ENCODE assay signal across 15 cellular contexts in the genomic region with DNA sequence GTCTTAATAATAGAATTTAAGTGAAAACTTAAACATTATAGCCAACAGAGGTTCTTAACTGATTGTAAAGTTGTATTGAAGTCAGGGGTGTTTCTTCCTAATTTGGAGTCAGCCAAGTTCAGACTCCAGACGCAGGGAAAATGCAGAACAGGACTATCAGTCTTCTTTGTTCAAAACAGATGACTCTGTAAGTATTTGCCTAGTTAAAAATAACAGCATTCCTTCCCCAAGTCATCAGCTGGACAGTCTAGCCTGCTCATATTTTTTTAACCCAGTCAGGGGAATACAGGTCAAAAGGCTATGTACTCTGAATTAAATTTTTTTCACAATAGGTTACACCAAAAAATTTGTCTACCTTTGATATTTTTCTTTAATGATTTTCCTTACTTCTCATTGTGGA.
DNase-seq lines count a peak whose midpoint lies in the region; ATAC-seq, FAIRE-seq and TF ChIP-seq lines count a peak whose summit lies in the region.
"Had no signal": no experiment of that assay in that cellular context is flagged by ENCODE, and none has a peak within 500 bp of the region (broad histone marks: within the 10 kb centered on the region; RNA-seq: fewer than 3 reads in every experiment).

No MANE protein-coding gene starts in this region.

- H2AFZ ChIP-seq in IMR-90 (replicated peaks; ENCODE audit: low read length, poor library complexity) (no peak overlapping the region), endothelial cell of umbilical vein (ENCODE audit: low read depth, low read length) (no peak overlapping the region), smooth muscle cell (ENCODE audit: low read depth) (peak overlapping the region; percentile 64)

- no peak overlapping the region for H3K14ac ChIP-seq in IMR-90 (replicated peaks; ENCODE audit: low read depth, low read length)

- H3K27me3 Mint-ChIP-seq in activated T-helper 2 cell treated with anti-CD3 and anti-CD28 coated beads, Interferon-gamma antibody, Interleukin-2, Interleukin-4, amounts not matched to agents 10 μg/mL and 5 μg/mL and 100 μg/mL, durations not matched to agents 14 hours and 24 hours and 36 hours (ENCODE audit: low read depth), result peaks cover 26% of the 10 kb centered on the region

- peaks cover 12% of the 10 kb centered on the region for H3F3A ChIP-seq in smooth muscle cell (ENCODE audit: low read depth)

- H3K9me1 ChIP-seq in IMR-90 (ENCODE audit: insufficient read depth, low read length) (peaks cover 4% of the 10 kb centered on the region), endothelial cell of umbilical vein (replicated peaks; ENCODE audit: control insufficient read depth, extremely low read depth, insufficient read depth, low read length) (peaks cover 2% of the 10 kb centered on the region)

- POLR2A ChIA-PET in IMR-90 (lab: Charles Lee; ENCODE audit: unreplicated experiment) (no interaction called here), endothelial cell of umbilical vein (lab: Charles Lee) (no interaction called here)

- peaks cover 4% of the 10 kb centered on the region for H3K4me1 Mint-ChIP-seq in activated T-helper 2 cell treated with anti-CD3 and anti-CD28 coated beads, Interferon-gamma antibody, Interleukin-2, Interleukin-4, amounts not matched to agents 10 μg/mL and 5 μg/mL and 100 μg/mL, durations not matched to agents 14 hours and 24 hours and 36 hours (ENCODE audit: low read depth)
- H3K4me1 Mint-ChIP-seq: activated CD8-positive, alpha-beta memory T cell treated with anti-CD3 and anti-CD28 coated beads, Interleukin-2, amount 10 ng/mL, durations not matched to agents 7 days and 5 days; CD8-positive, alpha-beta memory T cell had no signal

- peak overlapping the region; percentile 67; the same call in 1 of the 2 replicates for H2BK120ac ChIP-seq in IMR-90 (ENCODE audit: low read depth, low read length)

- dilution Hi-C loops in IMR-90 (cut with HindIII; ENCODE audit: low sequenced_read_pairs, unreplicated experiment) (no loop called here), endothelial cell of umbilical vein (cut with MboI; ENCODE audit: extremely low pct_ligation_motif_present, low sequenced_read_pairs) (no loop called here)

- no peak overlapping the region for H4K5ac ChIP-seq in IMR-90 (ENCODE audit: low read depth, low read length)

- H4K20me1 ChIP-seq in IMR-90 (ENCODE audit: insufficient read depth, low read length) (no peaks in the 10 kb centered on the region), endothelial cell of umbilical vein (replicated peaks; ENCODE audit: control insufficient read depth, extremely low read depth, insufficient read depth, low read length) (no peaks in the 10 kb centered on the region), smooth muscle cell (ENCODE audit: low read depth) (no peaks in the 10 kb centered on the region)

- H3K4me3 ChIP-seq in IMR-90 (ENCODE audit: insufficient read depth, low read depth, low read length) (no peak overlapping the region), endothelial cell of umbilical vein (replicated peaks in 1 of 3; ENCODE audit: insufficient read depth in 1 of 3, low read depth in 1 of 3, low read length in 3 of 3) (no peak overlapping the region), smooth muscle cell (no peak overlapping the region)
- H3K4me3 ChIP-seq: testis had no signal

- H2BK20ac ChIP-seq in IMR-90 (ENCODE audit: low read depth, low read length), result 0 out of 2 replicates have a peak overlapping the region, but pooled peaks have one; percentile 24

- intact Hi-C loops in IMR-90 (cut with micrococcal nuclease), result loop anchor here (5.0 kb wide), 1 partner anchor 278 kb away; no protein-coding TSS in a partner anchor
- intact Hi-C loops in endothelial cell of umbilical vein (cut with micrococcal nuclease), result loop anchor here (2.0 kb wide), 1 partner anchor 24 kb away; no protein-coding TSS in a partner anchor
- intact Hi-C loops in activated T-helper 2 cell treated with anti-CD3 and anti-CD28 coated beads, Interferon-gamma antibody, Interleukin-2, Interleukin-4, amounts not matched to agents 10 μg/mL and 5 μg/mL and 100 μg/mL, durations not matched to agents 14 hours and 24 hours and 36 hours (cut with micrococcal nuclease), result no loop called here

- TF ChIP-seq CTCF in IMR-90 (conservative IDR thresholded peaks at IDR 0.05; ENCODE audit: low read depth, low read length) (no peak), endothelial cell of umbilical vein (IDR thresholded peaks at IDR 0.05; ENCODE audit: extremely low read depth in 1 of 2, insufficient read depth in 1 of 2, low read depth in 1 of 2, low read length in 2 of 2) (no peak), smooth muscle cell (IDR thresholded peaks at IDR 0.05; ENCODE audit: borderline replicate concordance, insufficient read depth, poor library complexity, severe bottlenecking) (no peak)

- H3K36me3 ChIP-seq in IMR-90 (ENCODE audit: control insufficient read depth, insufficient read depth, low read length), result no peaks in the 10 kb centered on the region
- H3K36me3 ChIP-seq in endothelial cell of umbilical vein (ENCODE audit: control insufficient read depth in 2 of 2, extremely low read depth in 1 of 2, insufficient read depth in 2 of 2, low read length in 2 of 2), result no peaks in the 10 kb centered on the region
- H3K36me3 ChIP-seq in smooth muscle cell (ENCODE audit: low read depth), result no peaks in the 10 kb centered on the region

- H3K27me3 ChIP-seq in IMR-90 (ENCODE audit: control insufficient read depth, insufficient read depth, low read length) (no peaks in the 10 kb centered on the region), endothelial cell of umbilical vein (ENCODE audit: control insufficient read depth in 2 of 2, insufficient read depth in 2 of 2, low read length in 2 of 2) (no peaks in the 10 kb centered on the region), smooth muscle cell (ENCODE audit: low read depth) (no peaks in the 10 kb centered on the region)
- H3K27me3 ChIP-seq: testis had no signal

- no peak overlapping the region; the same call in 1 of the 2 replicates for H3K4ac ChIP-seq in IMR-90 (ENCODE audit: low read depth, low read length)

- H3K4me2 ChIP-seq in IMR-90 (ENCODE audit: low read depth, low read length) (0 out of 2 replicates have a peak overlapping the region, but pooled peaks have one; percentile 50), endothelial cell of umbilical vein (ENCODE audit: insufficient read depth, low read length) (no peak overlapping the region), smooth muscle cell (peak overlapping the region; percentile 67)

- H3K79me1 ChIP-seq in IMR-90 (ENCODE audit: low read depth in 1 of 2, low read length in 2 of 2), result no peaks in the 10 kb centered on the region

- H2AK9ac ChIP-seq in IMR-90 (replicated peaks; ENCODE audit: low read depth, low read length, poor library complexity), result no peak overlapping the region

- BruUV-seq in IMR-90 (replicated peaks; lab: Mats Ljungman, UMichigan), result no TSS peak
- no TSS peak for BruUV-seq in endothelial cell of umbilical vein (replicated peaks; lab: Mats Ljungman, UMichigan)

- TF ChIP-seq RAD21 in IMR-90 (IDR thresholded peaks at IDR 0.05; ENCODE audit: low read length), result no peak

- peak; percentile 78 for ATAC-seq in IMR-90 (ENCODE audit: low read depth)
- no peak for ATAC-seq in HG03025 (IDR thresholded peaks at IDR 0.05; ENCODE audit: low FRiP score, unreplicated experiment)
- ATAC-seq in GM18505 (IDR thresholded peaks at IDR 0.05; ENCODE audit: unreplicated experiment), result no peak
- ATAC-seq: activated CD8-positive, alpha-beta memory T cell treated with anti-CD3 and anti-CD28 coated beads, Interleukin-2, amount 10 ng/mL, durations not matched to agents 7 days and 5 days had no signal

- no peak for FAIRE-seq in endothelial cell of umbilical vein (lab: Jason Lieb, UNC)

- TF ChIP-seq POLR2A in IMR-90 (IDR thresholded peaks at IDR 0.05; ENCODE audit: low read depth, low read length) (no peak), endothelial cell of umbilical vein (IDR thresholded peaks at IDR 0.05; ENCODE audit: low read depth, low read length) (no peak), GM18505 (IDR thresholded peaks at IDR 0.05; ENCODE audit: borderline replicate concordance, extremely low read depth, insufficient read depth, insufficient read length) (no peak)

- H3K56ac ChIP-seq in IMR-90 (ENCODE audit: extremely low read depth, insufficient read depth, low read length), result no peak overlapping the region

- H2BK5ac ChIP-seq in IMR-90 (ENCODE audit: low read depth, low read length, poor library complexity, severe bottlenecking), result peak overlapping the region; percentile 48

- DNase-seq in IMR-90, result peak; percentile 58
- DNase-seq in endothelial cell of umbilical vein (ENCODE audit: low read depth, low spot score), result peak; percentile 80
- peak; percentile 80 for DNase-seq in kidney glomerular epithelial cell (lab: John Stamatoyannopoulos, UW)
- no peak for DNase-seq in smooth muscle cell (lab: John Stamatoyannopoulos, UW; ENCODE audit: unreplicated experiment)
- DNase-seq in activated T-helper 2 cell treated with anti-CD3 and anti-CD28 coated beads, Interferon-gamma antibody, Interleukin-2, Interleukin-4, amounts not matched to agents 10 μg/mL and 5 μg/mL and 100 μg/mL, durations not matched to agents 14 hours and 24 hours and 36 hours (ENCODE audit: low spot score), result no peak
- no peak for DNase-seq in LoVo (ENCODE audit: low spot score)
- DNase-seq: activated CD8-positive, alpha-beta memory T cell treated with anti-CD3 and anti-CD28 coated beads, Interleukin-2, amount 10 ng/mL, durations not matched to agents 7 days and 5 days; activated naive CD8-positive, alpha-beta T cell treated with anti-CD3 and anti-CD28 coated beads, Interleukin-2, amount 10 ng/mL, durations not matched to agents 7 days and 5 days; CD8-positive, alpha-beta memory T cell; NCI-H1694; NCI-H82; testis had no signal

- H3K9me3 Mint-ChIP-seq in activated T-helper 2 cell treated with anti-CD3 and anti-CD28 coated beads, Interferon-gamma antibody, Interleukin-2, Interleukin-4, amounts not matched to agents 10 μg/mL and 5 μg/mL and 100 μg/mL, durations not matched to agents 14 hours and 24 hours and 36 hours, result no peaks in the 10 kb centered on the region
- H3K9me3 Mint-ChIP-seq: activated naive CD8-positive, alpha-beta T cell treated with anti-CD3 and anti-CD28 coated beads, Interleukin-2, amount 10 ng/mL, durations not matched to agents 7 days and 5 days; CD8-positive, alpha-beta memory T cell; IgD-negative memory B cell had no signal

- no peak overlapping the region for H3K18ac ChIP-seq in IMR-90 (ENCODE audit: low read depth, low read length)

- 0 out of 2 replicates have a peak overlapping the region, but pooled peaks have one; percentile 22 for H3K27ac ChIP-seq in IMR-90 (ENCODE audit: insufficient read depth, low read length)
- H3K27ac ChIP-seq in endothelial cell of umbilical vein (ENCODE audit: insufficient read depth, low read depth, low read length), result no peak overlapping the region
- peak overlapping the region; percentile 92 for H3K27ac ChIP-seq in smooth muscle cell (ENCODE audit: low read depth)
- H3K27ac ChIP-seq: testis had no signal

- no peak overlapping the region for H3K27ac Mint-ChIP-seq in activated T-helper 2 cell treated with anti-CD3 and anti-CD28 coated beads, Interferon-gamma antibody, Interleukin-2, Interleukin-4, amounts not matched to agents 10 μg/mL and 5 μg/mL and 100 μg/mL, durations not matched to agents 14 hours and 24 hours and 36 hours
- H3K27ac Mint-ChIP-seq: activated CD8-positive, alpha-beta memory T cell treated with anti-CD3 and anti-CD28 coated beads, Interleukin-2, amount 10 ng/mL, durations not matched to agents 7 days and 5 days; activated naive CD8-positive, alpha-beta T cell treated with anti-CD3 and anti-CD28 coated beads, Interleukin-2, amount 10 ng/mL, durations not matched to agents 7 days and 5 days; CD8-positive, alpha-beta memory T cell; IgD-negative memory B cell had no signal

- no peak overlapping the region for H3K4me3 Mint-ChIP-seq in activated T-helper 2 cell treated with anti-CD3 and anti-CD28 coated beads, Interferon-gamma antibody, Interleukin-2, Interleukin-4, amounts not matched to agents 10 μg/mL and 5 μg/mL and 100 μg/mL, durations not matched to agents 14 hours and 24 hours and 36 hours (ENCODE audit: low read depth)
- H3K4me3 Mint-ChIP-seq: activated CD8-positive, alpha-beta memory T cell treated with anti-CD3 and anti-CD28 coated beads, Interleukin-2, amount 10 ng/mL, durations not matched to agents 7 days and 5 days; activated naive CD8-positive, alpha-beta T cell treated with anti-CD3 and anti-CD28 coated beads, Interleukin-2, amount 10 ng/mL, durations not matched to agents 7 days and 5 days; CD8-positive, alpha-beta memory T cell; IgD-negative memory B cell had no signal

- H3K9me3 ChIP-seq in IMR-90 (ENCODE audit: control insufficient read depth, insufficient read depth, low read length), result no peaks in the 10 kb centered on the region
- H3K9me3 ChIP-seq in endothelial cell of umbilical vein (replicated peaks; ENCODE audit: control insufficient read depth, insufficient read depth, low read length), result no peaks in the 10 kb centered on the region
- H3K9me3 ChIP-seq in smooth muscle cell (replicated peaks; ENCODE audit: low read depth), result no peaks in the 10 kb centered on the region
- H3K9me3 ChIP-seq: testis had no signal

- no peak overlapping the region for H4K91ac ChIP-seq in IMR-90 (ENCODE audit: insufficient read depth, low read depth, low read length)

- no peaks in the 10 kb centered on the region for H3K79me2 ChIP-seq in endothelial cell of umbilical vein (ENCODE audit: control insufficient read depth, insufficient read depth, low read length)
- H3K79me2 ChIP-seq in smooth muscle cell (ENCODE audit: low read depth), result no peaks in the 10 kb centered on the region

- no peaks in the 10 kb centered on the region for H3K36me3 Mint-ChIP-seq in activated T-helper 2 cell treated with anti-CD3 and anti-CD28 coated beads, Interferon-gamma antibody, Interleukin-2, Interleukin-4, amounts not matched to agents 10 μg/mL and 5 μg/mL and 100 μg/mL, durations not matched to agents 14 hours and 24 hours and 36 hours (ENCODE audit: low read depth)
- H3K36me3 Mint-ChIP-seq: activated CD8-positive, alpha-beta memory T cell treated with anti-CD3 and anti-CD28 coated beads, Interleukin-2, amount 10 ng/mL, durations not matched to agents 7 days and 5 days; activated naive CD8-positive, alpha-beta T cell treated with anti-CD3 and anti-CD28 coated beads, Interleukin-2, amount 10 ng/mL, durations not matched to agents 7 days and 5 days; CD8-positive, alpha-beta memory T cell; IgD-negative memory B cell had no signal

- CTCF ChIA-PET in IMR-90 (lab: Yijun Ruan, JAX) (interaction anchor here (4.1 kb wide), 1 partner anchor 238 kb away, joined by 26 read pairs; no protein-coding TSS in a partner anchor), endothelial cell of umbilical vein (lab: Charles Lee) (interaction anchor here (0.8 to 11.2 kb wide), 5 partner anchors 204 to 862 kb away, joined by 3 to 299 read pairs (median 6); no protein-coding TSS in a partner anchor)

- no peak overlapping the region for H3K9ac ChIP-seq in IMR-90 (ENCODE audit: low read depth, low read length)
- H3K9ac ChIP-seq in endothelial cell of umbilical vein (replicated peaks; ENCODE audit: extremely low read depth, insufficient read depth, low read length), result no peak overlapping the region
- peak overlapping the region; percentile 49 for H3K9ac ChIP-seq in smooth muscle cell (ENCODE audit: low read depth)

- peaks cover 20% of the 10 kb centered on the region for H3K4me1 ChIP-seq in IMR-90 (ENCODE audit: control insufficient read depth, insufficient read depth, low read length)
- no peaks in the 10 kb centered on the region for H3K4me1 ChIP-seq in endothelial cell of umbilical vein (ENCODE audit: control insufficient read depth, extremely low read depth, insufficient read depth, low read length)
- H3K4me1 ChIP-seq in smooth muscle cell (ENCODE audit: low read depth), result peaks cover 32% of the 10 kb centered on the region
- H3K4me1 ChIP-seq: testis had no signal

- no CpG with 5 or more reads among the region's 1 CpG for WGBS in IMR-90 (ENCODE audit: extremely low coverage in 2 of 2, insufficient read length in 1 of 2), 2 experiments
- WGBS in smooth muscle cell (ENCODE audit: low lambda C conversion rate), result 0% methylated on average over 1 of the region's 1 CpG

- H2AK5ac ChIP-seq in IMR-90 (ENCODE audit: low read depth, low read length), result no peak overlapping the region

- in situ Hi-C loops in IMR-90 (cut with MboI; ENCODE audit: low sequenced_read_pairs), result loop anchor here (10.0 kb wide), 1 partner anchor 580 kb away; a partner anchor contains a TSS

- H3K23ac ChIP-seq in IMR-90 (ENCODE audit: low read depth, low read length), result no peak overlapping the region

- no peak overlapping the region for H2BK15ac ChIP-seq in IMR-90 (ENCODE audit: low read depth, low read length)

- H4K8ac ChIP-seq in IMR-90 (ENCODE audit: low read depth in 2 of 2, low read length in 2 of 2), result 0 out of 4 replicates have a peak overlapping the region, but pooled peaks of 1 of the 2 experiments have one; percentile 1

Comparison
In these comparisons a context has a peak if more than half of its experiments do, and no peak if none do; other contexts are left out.
1. DNase-seq: peak in IMR-90 (single experiment), endothelial cell of umbilical vein (single experiment) and kidney glomerular epithelial cell (single experiment); none in smooth muscle cell (single experiment), activated T-helper 2 cell treated with anti-CD3 and anti-CD28 coated beads, Interferon-gamma antibody, Interleukin-2, Interleukin-4, amounts not matched to agents 10 μg/mL and 5 μg/mL and 100 μg/mL, durations not matched to agents 14 hours and 24 hours and 36 hours (single experiment) and LoVo (single experiment).